In the genomic region with DNA sequence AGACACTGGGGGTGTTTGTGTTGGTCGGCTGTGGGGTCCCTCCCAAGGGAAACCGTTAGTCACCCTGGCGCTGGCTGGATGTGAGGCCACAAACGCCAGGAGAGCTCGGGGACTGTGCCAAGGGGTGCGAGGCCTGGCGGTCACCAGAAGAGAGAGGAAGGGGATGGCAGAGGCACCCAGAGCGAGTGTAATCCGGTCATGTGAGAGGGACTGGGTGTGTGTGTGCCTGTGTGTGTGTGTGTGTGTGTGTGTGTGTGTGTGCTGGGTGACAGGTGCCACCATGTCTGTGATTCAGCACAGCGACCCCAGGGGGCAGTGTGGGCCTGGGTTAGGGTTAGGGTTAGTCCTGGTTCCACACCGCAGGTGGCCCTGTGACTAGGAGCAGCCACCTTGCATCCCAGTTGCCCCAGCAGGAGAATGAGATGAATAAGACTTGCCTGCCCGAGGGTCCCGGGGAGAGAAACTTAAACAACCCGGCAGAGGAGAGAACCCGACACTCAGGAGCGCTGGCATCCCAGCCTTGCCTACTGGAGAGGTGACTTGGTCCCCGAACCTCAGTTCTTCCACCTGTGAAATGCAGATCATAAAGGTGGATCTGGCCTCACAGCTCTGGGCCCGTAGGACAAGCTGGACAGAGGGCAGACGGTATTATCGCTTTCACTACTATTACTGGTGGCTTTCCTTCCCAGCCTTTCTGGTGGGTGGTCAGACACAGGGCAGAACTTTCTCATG, we compare ENCODE assay signal across 8 cellular contexts. TPM values are rescaled to one million over a fixed set of nuclear protein-coding genes. Genes with fewer than 3 reads are reported as not detected.
DNase-seq lines count a peak whose midpoint lies in the region; ATAC-seq, FAIRE-seq and TF ChIP-seq lines count a peak whose summit lies in the region.

No MANE protein-coding gene starts in this region.

- H4K20me1 ChIP-seq in astrocyte (ENCODE audit: insufficient read depth, low read length), result peaks cover 4% of the 10 kb centered on the region

- H3K4me3 Mint-ChIP-seq in T-helper 2 cell treated with Interferon-gamma antibody and Interleukin-4, amounts not matched to agents 5 μg/mL and 100 μg/mL, for 36 hours, result no peak overlapping the region
- no peak overlapping the region for H3K4me3 Mint-ChIP-seq in astrocyte (ENCODE audit: unreplicated experiment)

- peaks cover 8% of the 10 kb centered on the region for H3K4me1 ChIP-seq in astrocyte (ENCODE audit: insufficient read depth, low read length)

- no peaks in the 10 kb centered on the region for H3K9me3 Mint-ChIP-seq in T-helper 2 cell treated with Interferon-gamma antibody and Interleukin-4, amounts not matched to agents 5 μg/mL and 100 μg/mL, for 36 hours
- H3K9me3 Mint-ChIP-seq in astrocyte (ENCODE audit: unreplicated experiment), result no peaks in the 10 kb centered on the region

- H3K27ac ChIP-seq in astrocyte (ENCODE audit: low read depth, low read length), result no peak overlapping the region

- H3K9ac ChIP-seq in astrocyte (ENCODE audit: low read length), result no peak overlapping the region

- DNase-seq in GDM1 (lab: John Stamatoyannopoulos, UW) (peak; percentile 24), NCI-H1092 treated with DMSO at 0.1 percent for 48 hours (lab: John Stamatoyannopoulos, UW) (peak; percentile 43), astrocyte (ENCODE audit: low read depth) (no peak), islet precursor cell (peak; percentile 92), cortex of kidney (lab: John Stamatoyannopoulos, UW) (no peak)
- peak; percentile 25 for DNase-seq in T-helper 2 cell treated with Interferon-gamma antibody and Interleukin-4, amounts not matched to agents 5 μg/mL and 100 μg/mL, for 36 hours (ENCODE audit: low spot score)
- DNase-seq in stimulated activated CD4-positive, alpha-beta T cell treated with anti-CD3 and anti-CD28 coated beads, Interleukin-4, amount 100 ng/mL, for 24 hours, result peak; percentile 66

- H2AFZ ChIP-seq in astrocyte (ENCODE audit: low read depth, low read length), result no peak overlapping the region

- no peak for ATAC-seq in GM19455 (IDR thresholded peaks at IDR 0.05; ENCODE audit: unreplicated experiment)

- no peak for FAIRE-seq in astrocyte (lab: Jason Lieb, UNC)

- no peaks in the 10 kb centered on the region for H3K36me3 Mint-ChIP-seq in T-helper 2 cell treated with Interferon-gamma antibody and Interleukin-4, amounts not matched to agents 5 μg/mL and 100 μg/mL, for 36 hours (ENCODE audit: low read depth)
- H3K36me3 Mint-ChIP-seq in astrocyte (ENCODE audit: low read depth, unreplicated experiment), result no peaks in the 10 kb centered on the region

- TF ChIP-seq CTCF in astrocyte (IDR thresholded peaks at IDR 0.05; ENCODE audit: insufficient read depth, low read depth, low read length), result peak; percentile 33

- H3K27me3 ChIP-seq in astrocyte (ENCODE audit: insufficient read depth, low read length), result peaks cover 18% of the 10 kb centered on the region

- no peaks in the 10 kb centered on the region for H3K9me3 ChIP-seq in astrocyte (ENCODE audit: insufficient read depth, low read depth, low read length)

- no peak overlapping the region for H3K4me3 ChIP-seq in astrocyte (ENCODE audit: insufficient read depth, low read depth, low read length)

- H3K27me3 Mint-ChIP-seq in T-helper 2 cell treated with Interferon-gamma antibody and Interleukin-4, amounts not matched to agents 5 μg/mL and 100 μg/mL, for 36 hours (ENCODE audit: low read depth), result peaks cover 17% of the 10 kb centered on the region
- H3K27me3 Mint-ChIP-seq in astrocyte (ENCODE audit: low read depth, unreplicated experiment), result peaks cover 38% of the 10 kb centered on the region

- H3K79me2 ChIP-seq in astrocyte (ENCODE audit: insufficient read depth, low read length), result no peaks in the 10 kb centered on the region

- no peak overlapping the region for H3K4me2 ChIP-seq in astrocyte (ENCODE audit: low read length)

- H3K27ac Mint-ChIP-seq in T-helper 2 cell treated with Interferon-gamma antibody and Interleukin-4, amounts not matched to agents 5 μg/mL and 100 μg/mL, for 36 hours, result no peak overlapping the region
- H3K27ac Mint-ChIP-seq in astrocyte (ENCODE audit: unreplicated experiment), result no peak overlapping the region

- H3K36me3 ChIP-seq in astrocyte (ENCODE audit: insufficient read depth, low read length), result no peaks in the 10 kb centered on the region

- no peaks in the 10 kb centered on the region for H3K4me1 Mint-ChIP-seq in T-helper 2 cell treated with Interferon-gamma antibody and Interleukin-4, amounts not matched to agents 5 μg/mL and 100 μg/mL, for 36 hours (ENCODE audit: low read depth)
- peaks cover 2% of the 10 kb centered on the region for H3K4me1 Mint-ChIP-seq in astrocyte (ENCODE audit: low read depth, unreplicated experiment)

RNA-seq across cellular contexts. Expression of a gene that starts 1.4 kb away (rescaled TPM):
- total RNA-seq in astrocyte, result 0.52 and 0.58 TPM in 2 replicates

RNA-seq across cellular contexts. Expression of a gene that starts 8.3 kb away (rescaled TPM):
- not detected in 2 replicates for total RNA-seq in astrocyte

RNA-seq across cellular contexts. Expression of a gene that starts 54.2 kb away (rescaled TPM):
- 21.1 and 24.3 TPM in 2 replicates for total RNA-seq in astrocyte

Comparison
In these comparisons a context has a peak if more than half of its experiments do, and no peak if none do; other contexts are left out.
1. DNase-seq: peak in GDM1 (single experiment), NCI-H1092 treated with DMSO at 0.1 percent for 48 hours (single experiment), T-helper 2 cell treated with Interferon-gamma antibody and Interleukin-4, amounts not matched to agents 5 μg/mL and 100 μg/mL, for 36 hours (single experiment), islet precursor cell (single experiment) and stimulated activated CD4-positive, alpha-beta T cell treated with anti-CD3 and anti-CD28 coated beads, Interleukin-4, amount 100 ng/mL, for 24 hours (single experiment); none in astrocyte (single experiment) and cortex of kidney (single experiment).